In genomic region chr5:65012411-65012972, GRCh38 we compare ENCODE assay signal across 18 cellular contexts.
"Had no signal": no experiment of that assay in that cellular context is flagged by ENCODE, and none has a peak within 500 bp of the region (broad histone marks: within the 10 kb centered on the region; RNA-seq: fewer than 3 reads in every experiment).

No MANE protein-coding gene starts in this region.

- H3K36me3 ChIP-seq: adrenal gland, gastrocnemius medialis, heart right ventricle, lower lobe of right lung, thyroid gland had no signal

- H3K4me3 ChIP-seq: adrenal gland, dorsolateral prefrontal cortex, gastrocnemius medialis, heart right ventricle, lower lobe of right lung, thyroid gland had no signal

- H3K9me3 Mint-ChIP-seq: activated CD4-positive, alpha-beta memory T cell treated with anti-CD3 and anti-CD28 coated beads for 36 hours; activated T-cell treated with anti-CD3 and anti-CD28 coated beads, Interleukin-2, amount 50 U/mL, for 4 hours; neural crest cell; stimulated activated memory B cell treated with anti-CD40 and anti-IgM and Interleukin-4, amounts not matched to agents 10 μg/mL and 1 μg/mL and 100 μg/mL, for 72 hours had no signal

- ATAC-seq: activated CD8-positive, alpha-beta memory T cell treated with anti-CD3 and anti-CD28 coated beads, Interleukin-2, amount 10 ng/mL, durations not matched to agents 7 days and 5 days; activated T-cell treated with anti-CD3 and anti-CD28 coated beads, Interleukin-2, amount 50 U/mL, for 4 hours; gastrocnemius medialis; lower lobe of right lung; sciatic nerve; stimulated activated memory B cell treated with anti-CD40 and anti-IgM and Interleukin-4, amounts not matched to agents 10 μg/mL and 1 μg/mL and 100 μg/mL, for 72 hours had no signal

- H3K36me3 Mint-ChIP-seq: activated CD4-positive, alpha-beta memory T cell treated with anti-CD3 and anti-CD28 coated beads for 36 hours; activated CD8-positive, alpha-beta memory T cell treated with anti-CD3 and anti-CD28 coated beads, Interleukin-2, amount 10 ng/mL, durations not matched to agents 7 days and 5 days had no signal

- H3K27ac ChIP-seq: adrenal gland, gastrocnemius medialis, heart right ventricle, lower lobe of right lung, thyroid gland, VCaP had no signal

- DNase-seq: activated CD4-positive, alpha-beta memory T cell treated with anti-CD3 and anti-CD28 coated beads for 36 hours; activated CD8-positive, alpha-beta memory T cell treated with anti-CD3 and anti-CD28 coated beads, Interleukin-2, amount 10 ng/mL, durations not matched to agents 7 days and 5 days; activated effector memory CD4-positive, alpha-beta T cell treated with Interleukin-2 at 50 U/mL for 16 hours; activated naive CD4-positive, alpha-beta T cell treated with anti-CD3 and anti-CD28 coated beads, Interleukin-2, amount 50 U/mL, for 16 hours; activated T-cell treated with anti-CD3 and anti-CD28 coated beads, Interleukin-2, amount 50 U/mL, for 4 hours; adrenal gland; dorsolateral prefrontal cortex; erythroblast; gastrocnemius medialis; heart right ventricle; lower lobe of right lung; midbrain; stimulated activated CD4-positive, alpha-beta T cell treated with anti-CD3 and anti-CD28 coated beads, Interleukin-12 subunit alpha, Interleukin-12 subunit beta, amount 100 ng/mL, for 4 hours; thyroid gland had no signal

- H3K27me3 ChIP-seq: adrenal gland, dorsolateral prefrontal cortex, gastrocnemius medialis, heart right ventricle, thyroid gland had no signal

- H3K4me1 ChIP-seq: gastrocnemius medialis, lower lobe of right lung had no signal

- H3K9me3 ChIP-seq: adrenal gland, gastrocnemius medialis, heart right ventricle, lower lobe of right lung, thyroid gland had no signal

- H3K27ac Mint-ChIP-seq: activated CD4-positive, alpha-beta memory T cell treated with anti-CD3 and anti-CD28 coated beads for 36 hours; activated CD8-positive, alpha-beta memory T cell treated with anti-CD3 and anti-CD28 coated beads, Interleukin-2, amount 10 ng/mL, durations not matched to agents 7 days and 5 days; stimulated activated memory B cell treated with anti-CD40 and anti-IgM and Interleukin-4, amounts not matched to agents 10 μg/mL and 1 μg/mL and 100 μg/mL, for 72 hours had no signal
